1 cellular context compared by ENCODE assay signal in the genomic region with DNA sequence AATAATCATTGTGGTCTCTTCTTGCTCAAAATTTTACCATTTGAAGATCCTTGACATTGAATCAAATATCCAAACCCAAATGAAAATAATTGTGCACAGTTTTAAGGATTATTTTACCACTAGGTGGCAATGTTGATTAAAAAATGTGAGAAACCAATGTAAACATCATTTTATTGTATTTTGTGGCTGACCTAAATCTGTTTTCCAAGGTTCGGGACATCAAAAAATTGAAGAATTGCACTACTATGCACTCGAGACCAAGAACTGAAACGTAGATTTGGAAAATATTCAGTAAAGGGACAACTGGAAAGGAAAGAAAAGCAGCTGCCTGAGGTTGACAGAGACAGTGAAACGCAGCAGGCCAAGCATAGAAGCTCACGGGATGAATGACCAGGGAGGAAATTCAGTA.
TF ChIP-seq lines count a peak whose summit lies in the region.

No MANE protein-coding gene starts in this region.

TF ChIP-seq in GM23338, 12 proteins besides CTCF, POLR2A, EP300 and RAD21 (continued from another document):
- TF ChIP-seq ZNF462 (CRISPR knock-in tag; IDR thresholded peaks at IDR 0.05) (no peak), CREB1 (CRISPR knock-in tag; IDR thresholded peaks at IDR 0.05; ENCODE audit: low read depth) (no peak), STAT1 (IDR thresholded peaks at IDR 0.05; ENCODE audit: unreplicated experiment) (no peak), REST (IDR thresholded peaks at IDR 0.05; ENCODE audit: unreplicated experiment) (no peak), ZNF331 (CRISPR knock-in tag; IDR thresholded peaks at IDR 0.05; ENCODE audit: low read depth) (no peak), NANOG (IDR thresholded peaks at IDR 0.05; ENCODE audit: borderline replicate concordance) (no peak)
